Comparison of ENCODE assay signal across 16 cellular contexts in the genomic region with DNA sequence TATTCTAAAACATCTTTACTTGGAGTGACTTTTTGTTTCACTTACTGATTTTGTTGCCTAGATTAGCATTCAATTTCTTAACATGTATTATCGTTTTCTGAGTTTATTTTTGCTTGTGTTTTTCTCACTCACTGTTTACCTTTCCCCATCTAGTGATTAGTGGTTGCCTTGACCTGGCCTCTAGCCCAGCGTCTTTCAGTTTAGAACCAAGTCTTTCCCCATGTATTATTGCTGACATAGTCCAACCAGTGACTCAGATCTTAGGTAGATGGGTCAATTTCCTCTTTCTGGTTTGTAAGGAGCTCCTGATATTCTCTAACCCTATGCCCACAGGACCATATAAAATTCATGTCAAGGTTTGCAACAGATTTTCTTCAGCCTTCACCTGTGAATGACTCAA.
DNase-seq lines count a peak whose midpoint lies in the region; ATAC-seq, FAIRE-seq and TF ChIP-seq lines count a peak whose summit lies in the region.
"Had no signal": no experiment of that assay in that cellular context is flagged by ENCODE, and none has a peak within 500 bp of the region (broad histone marks: within the 10 kb centered on the region; RNA-seq: fewer than 3 reads in every experiment).

No MANE protein-coding gene starts in this region.

- H3K27me3 ChIP-seq in bronchial epithelial cell (ENCODE audit: control insufficient read depth, insufficient read depth, low read length), result no peaks in the 10 kb centered on the region
- H3K27me3 ChIP-seq: colonic mucosa, foreskin keratinocyte, sigmoid colon had no signal

- no peak overlapping the region for H3K4me3 ChIP-seq in bronchial epithelial cell (ENCODE audit: low read depth, low read length)
- H3K4me3 ChIP-seq: colonic mucosa, sigmoid colon had no signal

- FAIRE-seq in bronchial epithelial cell (lab: Jason Lieb, UNC), result no peak

- no peak for ATAC-seq in HG02870 (IDR thresholded peaks at IDR 0.05; ENCODE audit: unreplicated experiment)
- ATAC-seq in GM18502 (IDR thresholded peaks at IDR 0.05; ENCODE audit: poor library complexity, unreplicated experiment), result no peak
- ATAC-seq: foreskin keratinocyte had no signal

- peak; percentile 83 for DNase-seq in HCEC 1CT
- peak; percentile 4 for DNase-seq in OCI-M1 (lab: John Stamatoyannopoulos, UW)
- DNase-seq in bronchial epithelial cell (ENCODE audit: low read depth), result peak; percentile 90
- peak; percentile 77 for DNase-seq in renal cortical epithelial cell (ENCODE audit: low read depth)
- no peak for DNase-seq in DMS153 (lab: John Stamatoyannopoulos, UW)
- no peak for DNase-seq in NCI-H1417 (lab: John Stamatoyannopoulos, UW)
- DNase-seq: colonic mucosa, COR-L47, GOT3, naive B cell, NCI-H146, NCI-H748 treated with DMSO at 0.1 percent for 48 hours, sigmoid colon had no signal

- TF ChIP-seq CTCF in bronchial epithelial cell (IDR thresholded peaks at IDR 0.05; ENCODE audit: insufficient read depth, low read length, severe bottlenecking), result no peak

- H3K36me3 ChIP-seq in bronchial epithelial cell (ENCODE audit: control insufficient read depth, insufficient read depth, low read length), result no peaks in the 10 kb centered on the region
- H3K36me3 ChIP-seq: colonic mucosa, sigmoid colon had no signal

Comparison
In these comparisons a context has a peak if more than half of its experiments do, and no peak if none do; other contexts are left out.
1. DNase-seq: peak in HCEC 1CT (single experiment), OCI-M1 (single experiment), bronchial epithelial cell (single experiment) and renal cortical epithelial cell (single experiment); none in DMS153 (single experiment) and NCI-H1417 (0 of 3).